Comparison of ENCODE assay signal across 18 cellular contexts in genomic region chr10:44045020-44045419, GRCh38.
DNase-seq lines count a peak whose midpoint lies in the region; ATAC-seq and TF ChIP-seq lines count a peak whose summit lies in the region.
"Had no signal": no experiment of that assay in that cellular context is flagged by ENCODE, and none has a peak within 500 bp of the region (broad histone marks: within the 10 kb centered on the region; RNA-seq: fewer than 3 reads in every experiment).

No MANE protein-coding gene starts in this region.

- no peak overlapping the region for H3K27ac ChIP-seq in SJCRH30
- H3K27ac ChIP-seq: BLaER1, ovary had no signal

- H3K27me3 Mint-ChIP-seq in Calu3 (ENCODE audit: unreplicated experiment), result peaks cover 36% of the 10 kb centered on the region

- no peak overlapping the region for H3K27ac Mint-ChIP-seq in Calu3 (ENCODE audit: unreplicated experiment)
- H3K27ac Mint-ChIP-seq: activated CD4-positive, alpha-beta memory T cell treated with anti-CD3 and anti-CD28 coated beads for 36 hours had no signal

- no peaks in the 10 kb centered on the region for H3K4me1 Mint-ChIP-seq in Calu3 (ENCODE audit: low read depth, unreplicated experiment)

- H3K4me3 Mint-ChIP-seq in Calu3 (ENCODE audit: low read depth, unreplicated experiment), result no peak overlapping the region
- H3K4me3 Mint-ChIP-seq: activated CD4-positive, alpha-beta memory T cell treated with anti-CD3 and anti-CD28 coated beads for 36 hours had no signal

- ATAC-seq in left cardiac atrium (peak; percentile 35 to 78), GM19395 (IDR thresholded peaks at IDR 0.05; ENCODE audit: unreplicated experiment) (no peak)
- ATAC-seq: Panc1 had no signal

- no peaks in the 10 kb centered on the region for H3K4me1 ChIP-seq in SJCRH30
- H3K4me1 ChIP-seq: uterus had no signal

- DNase-seq in DMS 273 treated with DMSO at 0.1 percent for 48 hours (lab: John Stamatoyannopoulos, UW) (peak; percentile 41), SJCRH30 (peak; percentile 24 to 65), left cardiac atrium (no peak), retina (peak; percentile 73), Calu3 (no peak), NCI-H2081 (lab: John Stamatoyannopoulos, UW) (no peak), activated T-cell treated with anti-CD3 and anti-CD28 coated beads for 4 hours (no peak)
- DNase-seq: activated CD4-positive, alpha-beta memory T cell treated with anti-CD3 and anti-CD28 coated beads for 36 hours; midbrain; NCI-H1417 treated with DMSO at 0.1 percent for 48 hours; NCI-H510A; ovary; stimulated activated CD4-positive, alpha-beta T cell treated with anti-CD3 and anti-CD28 coated beads, Interleukin-12 subunit alpha, Interleukin-12 subunit beta, amount 100 ng/mL, for 4 hours; stimulated activated naive CD4-positive, alpha-beta T cell; uterus had no signal

- no peaks in the 10 kb centered on the region for H3K36me3 ChIP-seq in SJCRH30
- H3K36me3 ChIP-seq: BLaER1, ovary, uterus had no signal

- intact Hi-C loops in left cardiac atrium (cut with DNase I) (no loop called here), Calu3 (cut with micrococcal nuclease; ENCODE audit: unreplicated experiment) (no loop called here)

- H3K36me3 Mint-ChIP-seq in Calu3 (ENCODE audit: insufficient read depth, unreplicated experiment), result no peaks in the 10 kb centered on the region
- H3K36me3 Mint-ChIP-seq: activated CD4-positive, alpha-beta memory T cell treated with anti-CD3 and anti-CD28 coated beads for 36 hours had no signal

- CTCF ChIA-PET in Calu3 (lab: Charles Lee), result no interaction called here

- H3K4me3 ChIP-seq in SJCRH30, result no peak overlapping the region
- H3K4me3 ChIP-seq: BLaER1, ovary, uterus had no signal

- H3K27me3 ChIP-seq in SJCRH30, result no peaks in the 10 kb centered on the region
- H3K27me3 ChIP-seq: BLaER1, ovary, uterus had no signal

- H3K9me3 ChIP-seq in SJCRH30 (replicated peaks), result no peaks in the 10 kb centered on the region
- H3K9me3 ChIP-seq: BLaER1, ovary, uterus had no signal

- no TSS peak for BruUV-seq in Calu3 (replicated peaks; lab: Mats Ljungman, UMichigan)

- no peak for TF ChIP-seq CTCF in Calu3 (IDR thresholded peaks at IDR 0.05; ENCODE audit: unreplicated experiment)

- H3K9me3 Mint-ChIP-seq in Calu3 (ENCODE audit: low read depth, unreplicated experiment), result no peaks in the 10 kb centered on the region
- H3K9me3 Mint-ChIP-seq: activated CD4-positive, alpha-beta memory T cell treated with anti-CD3 and anti-CD28 coated beads for 36 hours had no signal

Comparison
In these comparisons a context has a peak if more than half of its experiments do, and no peak if none do; other contexts are left out.
1. DNase-seq: peak in DMS 273 treated with DMSO at 0.1 percent for 48 hours (single experiment), SJCRH30 (2 of 2) and retina (single experiment); none in left cardiac atrium (single experiment), Calu3 (single experiment), NCI-H2081 (0 of 2) and activated T-cell treated with anti-CD3 and anti-CD28 coated beads for 4 hours (single experiment).